Comparison of ENCODE assay signal across 1 cellular context in genomic region chr9:35490155-35490909, GRCh38.
TF ChIP-seq lines count a peak whose summit lies in the region.

No MANE protein-coding gene starts in this region.

TF ChIP-seq in GM12878, 131 proteins besides CTCF, POLR2A, EP300 and RAD21 (continued from another document):
- TF ChIP-seq CHD2 (IDR thresholded peaks at IDR 0.05; ENCODE audit: borderline replicate concordance, low read depth, low read length) (no peak), BACH1 (IDR thresholded peaks at IDR 0.05; ENCODE audit: borderline replicate concordance) (no peak), CEBPZ (IDR thresholded peaks at IDR 0.05; ENCODE audit: low read depth, low read length) (no peak), ATF3 (IDR thresholded peaks at IDR 0.05; ENCODE audit: borderline replicate concordance, extremely low read depth, low read depth, low read length) (no peak), ZNF24 (IDR thresholded peaks at IDR 0.05) (no peak), ZBED1 (IDR thresholded peaks at IDR 0.05; ENCODE audit: borderline replicate concordance) (no peak)
TF ChIP-seq in GM12878: peak in this region for 0.
